Comparison of ENCODE assay signal across 8 cellular contexts in the genomic region with DNA sequence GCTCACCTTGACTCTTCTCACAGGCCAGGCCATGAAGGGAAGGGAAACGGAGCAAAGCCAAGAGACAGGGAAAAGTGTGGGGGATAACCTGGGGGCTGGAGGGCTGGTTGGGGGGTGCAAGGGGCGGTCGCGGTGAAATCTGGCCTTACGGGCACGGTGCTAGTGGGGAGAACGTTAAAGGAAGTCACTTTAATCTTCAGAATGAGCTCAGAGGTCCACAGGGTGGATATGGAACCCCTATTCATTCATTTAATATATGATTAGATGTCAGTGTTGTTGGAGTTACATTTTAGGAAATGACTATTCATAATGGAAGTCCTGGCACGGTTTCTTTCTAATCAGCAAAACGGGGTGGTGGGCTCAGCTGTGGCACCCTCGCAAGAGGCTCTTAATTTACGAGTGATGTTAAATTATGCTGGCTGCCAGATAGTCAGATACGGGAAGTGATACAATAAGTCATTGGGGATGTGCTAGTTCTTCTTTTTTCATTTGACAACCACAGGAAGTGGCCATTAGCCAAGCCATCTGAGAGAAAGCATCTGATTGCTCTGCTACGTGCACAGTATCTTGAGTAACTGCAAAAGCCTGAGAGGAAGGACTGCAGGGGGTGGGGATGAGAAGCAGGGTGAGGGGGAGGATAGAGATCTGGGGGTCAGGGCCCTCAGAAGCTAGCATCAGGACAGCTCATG.
A peak's percentile ranks its signal among the peaks of the same experiment; 100 is the strongest.
DNase-seq lines count a peak whose midpoint lies in the region; ATAC-seq and TF ChIP-seq lines count a peak whose summit lies in the region.

No MANE protein-coding gene starts in this region.

- POLR2A ChIA-PET in CD4-positive, alpha-beta memory T cell (lab: Charles Lee; ENCODE audit: partially characterized antibody), result no interaction called here

- peak overlapping the region in 4 of 8 donors; percentile 14 to 49 (median 36) for H3K4me3 Mint-ChIP-seq in CD4-positive, alpha-beta memory T cell
- H3K4me3 Mint-ChIP-seq in activated naive CD8-positive, alpha-beta T cell treated with anti-CD3 and anti-CD28 coated beads, Interleukin-2, amount 50 U/mL, for 24 hours, result no peak overlapping the region
- no peak overlapping the region for H3K4me3 Mint-ChIP-seq in nephron

- H3K9me3 Mint-ChIP-seq in CD4-positive, alpha-beta memory T cell, result no peaks in the 10 kb centered on the region
- no peaks in the 10 kb centered on the region for H3K9me3 Mint-ChIP-seq in activated naive CD8-positive, alpha-beta T cell treated with anti-CD3 and anti-CD28 coated beads, Interleukin-2, amount 50 U/mL, for 24 hours
- H3K9me3 Mint-ChIP-seq in nephron, result no peaks in the 10 kb centered on the region

- no peak for TF ChIP-seq CTCF in nephron (IDR thresholded peaks at IDR 0.05; ENCODE audit: unreplicated experiment in 3 of 3)

- CTCF ChIA-PET in CD4-positive, alpha-beta memory T cell (lab: Charles Lee; ENCODE audit: partially characterized antibody), result no interaction called here

- H3K4me1 Mint-ChIP-seq in CD4-positive, alpha-beta memory T cell, result peaks cover 5 to 16% (median 8%) of the 10 kb centered on the region in 4 donors
- peaks cover 17% of the 10 kb centered on the region for H3K4me1 Mint-ChIP-seq in activated naive CD8-positive, alpha-beta T cell treated with anti-CD3 and anti-CD28 coated beads, Interleukin-2, amount 50 U/mL, for 24 hours
- H3K4me1 Mint-ChIP-seq in nephron, result peaks cover 23% of the 10 kb centered on the region

- no peaks in the 10 kb centered on the region for H3K27me3 ChIP-seq in CD4-positive, alpha-beta memory T cell (ENCODE audit: insufficient read depth, low read length)
- H3K27me3 ChIP-seq in SJCRH30, result no peaks in the 10 kb centered on the region

- intact Hi-C loops in CD4-positive, alpha-beta memory T cell (cut with micrococcal nuclease), result no loop called here

- peaks cover 0 to under 1% of the 10 kb centered on the region in 2 donors for H3K27me3 Mint-ChIP-seq in CD4-positive, alpha-beta memory T cell
- peaks cover 2% of the 10 kb centered on the region for H3K27me3 Mint-ChIP-seq in activated naive CD8-positive, alpha-beta T cell treated with anti-CD3 and anti-CD28 coated beads, Interleukin-2, amount 50 U/mL, for 24 hours
- peaks cover 7% of the 10 kb centered on the region for H3K27me3 Mint-ChIP-seq in nephron (ENCODE audit: low read depth)

- H3K27ac ChIP-seq in CD4-positive, alpha-beta memory T cell (ENCODE audit: low read depth, low read length), result no peak overlapping the region
- no peak overlapping the region for H3K27ac ChIP-seq in SJCRH30

- no peak overlapping the region for H3K4me3 ChIP-seq in CD4-positive, alpha-beta memory T cell (ENCODE audit: low read length in 2 of 2)
- H3K4me3 ChIP-seq in SJCRH30, result no peak overlapping the region

- H3K27ac Mint-ChIP-seq in CD4-positive, alpha-beta memory T cell, result peak overlapping the region in 2 of 7 donors; percentile 1 to 40
- no peak overlapping the region for H3K27ac Mint-ChIP-seq in activated naive CD8-positive, alpha-beta T cell treated with anti-CD3 and anti-CD28 coated beads, Interleukin-2, amount 50 U/mL, for 24 hours
- peak overlapping the region; percentile 44 to 81 (median 46) for H3K27ac Mint-ChIP-seq in nephron

- peak; percentile 95 for ATAC-seq in GM19463 (IDR thresholded peaks at IDR 0.05; ENCODE audit: unreplicated experiment)
- peak; percentile 98 for ATAC-seq in HG03460 (IDR thresholded peaks at IDR 0.05; ENCODE audit: unreplicated experiment)
- peak; percentile 65 for ATAC-seq in activated naive CD8-positive, alpha-beta T cell treated with anti-CD3 and anti-CD28 coated beads, Interleukin-2, amount 50 U/mL, for 24 hours

- H3K36me3 Mint-ChIP-seq in CD4-positive, alpha-beta memory T cell, result no peaks in the 10 kb centered on the region
- no peaks in the 10 kb centered on the region for H3K36me3 Mint-ChIP-seq in activated naive CD8-positive, alpha-beta T cell treated with anti-CD3 and anti-CD28 coated beads, Interleukin-2, amount 50 U/mL, for 24 hours (ENCODE audit: low read depth)
- no peaks in the 10 kb centered on the region for H3K36me3 Mint-ChIP-seq in nephron (ENCODE audit: low read depth)

- peaks cover 5% of the 10 kb centered on the region for H3K4me1 ChIP-seq in CD4-positive, alpha-beta memory T cell (ENCODE audit: insufficient read depth, low read length)
- H3K4me1 ChIP-seq in SJCRH30, result peaks cover 12% of the 10 kb centered on the region

- DNase-seq in CD4-positive, alpha-beta memory T cell, result peak in 3 of 5 donors; percentile 2 to 5 (median 2)
- DNase-seq in activated naive CD8-positive, alpha-beta T cell treated with anti-CD3 and anti-CD28 coated beads, Interleukin-2, amount 50 U/mL, for 24 hours, result peak; percentile 10
- no peak for DNase-seq in NCI-H1092 treated with DMSO at 0.1 percent for 48 hours (lab: John Stamatoyannopoulos, UW)
- DNase-seq in D341Med (ENCODE audit: low spot score), result no peak
- DNase-seq in SJCRH30, result no peak

- no peaks in the 10 kb centered on the region for H3K36me3 ChIP-seq in CD4-positive, alpha-beta memory T cell (ENCODE audit: insufficient read depth, low read length)
- no peaks in the 10 kb centered on the region for H3K36me3 ChIP-seq in SJCRH30

- H3K9me3 ChIP-seq in CD4-positive, alpha-beta memory T cell (ENCODE audit: control insufficient read depth in 1 of 2, low read length in 2 of 2), result no peaks in the 10 kb centered on the region
- H3K9me3 ChIP-seq in SJCRH30 (replicated peaks), result no peaks in the 10 kb centered on the region

Comparison
In these comparisons a context has a peak if more than half of its experiments do, and no peak if none do; other contexts are left out.
1. DNase-seq: peak in CD4-positive, alpha-beta memory T cell (3 of 5) and activated naive CD8-positive, alpha-beta T cell treated with anti-CD3 and anti-CD28 coated beads, Interleukin-2, amount 50 U/mL, for 24 hours (single experiment); none in NCI-H1092 treated with DMSO at 0.1 percent for 48 hours (single experiment), D341Med (single experiment) and SJCRH30 (0 of 2).
2. Peak in every context shown above with its lines, with median percentiles within 50 percentile points of each other: ATAC-seq.